ENCODE assay signal across 11 cellular contexts in the genomic region with DNA sequence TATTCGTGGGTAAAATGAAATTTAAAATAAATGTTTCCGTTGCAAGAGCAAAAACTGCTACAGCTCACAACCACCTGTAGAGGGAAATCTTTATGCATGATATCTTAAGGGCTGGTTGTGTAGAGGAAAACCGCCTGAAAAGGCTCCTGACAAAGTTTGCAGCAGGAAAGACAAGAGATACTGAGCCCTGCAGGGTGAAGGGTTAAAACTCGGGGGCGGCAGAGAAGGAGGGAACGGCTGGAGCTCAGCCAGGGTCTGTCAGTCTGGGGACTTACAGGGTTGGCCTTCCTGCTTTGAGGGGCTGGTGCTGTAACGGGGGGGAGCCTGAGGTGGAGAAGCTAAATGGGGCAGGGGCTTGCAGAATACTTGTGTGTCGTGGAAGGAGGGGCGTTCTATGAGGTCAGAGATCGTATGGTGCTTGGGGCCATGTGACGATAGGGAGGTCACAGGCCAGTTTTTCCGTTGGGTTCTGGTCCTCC.
A peak's percentile ranks its signal among the peaks of the same experiment; 100 is the strongest.
DNase-seq lines count a peak whose midpoint lies in the region; ATAC-seq and TF ChIP-seq lines count a peak whose summit lies in the region.
"Had no signal": no experiment of that assay in that cellular context is flagged by ENCODE, and none has a peak within 500 bp of the region (broad histone marks: within the 10 kb centered on the region; RNA-seq: fewer than 3 reads in every experiment).

No MANE protein-coding gene starts in this region.

- WGBS in heart left ventricle, 4 donors: 2 to 4% (median 2%) methylated on average over 12 of the region's 12 CpGs

- H3K27ac ChIP-seq in heart left ventricle (no peak overlapping the region), VCaP (no peak overlapping the region), left ventricle myocardium inferior (replicated peaks) (no peak overlapping the region), uterus (no peak overlapping the region)
- H3K27ac ChIP-seq: SJCRH30 had no signal

- ATAC-seq in heart left ventricle: peak in 1 of 4 donors; percentile 43

- H3K36me3 ChIP-seq in heart left ventricle: no peaks in the 10 kb centered on the region
- H3K36me3 ChIP-seq in left ventricle myocardium inferior: no peaks in the 10 kb centered on the region
- H3K36me3 ChIP-seq in uterus: no peaks in the 10 kb centered on the region
- H3K36me3 ChIP-seq: SJCRH30 had no signal

- intact Hi-C loops in heart left ventricle (cut with DNase I) (loop anchor here in 1 of 10 donors (5.0 kb wide), 1 partner anchor 255 kb away; no protein-coding TSS in a partner anchor), cardiac septum (cut with DNase I) (no loop called here), left ventricle myocardium inferior (cut with micrococcal nuclease) (no loop called here), uterus (cut with DNase I; ENCODE audit: low total_unique reads) (no loop called here)

- H3K4me1 ChIP-seq in heart left ventricle (peaks cover 0 to 26% (median 10%) of the 10 kb centered on the region in 12 donors), left ventricle myocardium inferior (peaks cover 27% of the 10 kb centered on the region), uterus (peaks cover 0 to 3% of the 10 kb centered on the region in 2 donors)
- H3K4me1 ChIP-seq: SJCRH30 had no signal

- peaks cover 6 to 74% (median 26%) of the 10 kb centered on the region in 9 donors for H3K27me3 ChIP-seq in heart left ventricle
- H3K27me3 ChIP-seq in left ventricle myocardium inferior (ENCODE audit: low read depth): peaks cover 95% of the 10 kb centered on the region
- peaks cover 0 to 4% of the 10 kb centered on the region in 2 donors for H3K27me3 ChIP-seq in uterus

- H3K9me3 ChIP-seq in heart left ventricle (no peaks in the 10 kb centered on the region), left ventricle myocardium inferior (replicated peaks) (no peaks in the 10 kb centered on the region), uterus (no peaks in the 10 kb centered on the region)
- H3K9me3 ChIP-seq: SJCRH30 had no signal

- peak in 1 of 5 donors; percentile 24 for DNase-seq in heart left ventricle
- DNase-seq in cardiac septum (ENCODE audit: low spot score): no peak
- DNase-seq in left ventricle myocardium inferior: no peak
- no peak for DNase-seq in uterus
- DNase-seq in NCI-H446 treated with DMSO at 0.1 percent for 48 hours (lab: John Stamatoyannopoulos, UW): no peak
- no peak for DNase-seq in DMS153 treated with DMSO at 0.1 percent for 48 hours (lab: John Stamatoyannopoulos, UW; ENCODE audit: unreplicated experiment)
- no peak for DNase-seq in SKM-1 treated with dmso at 0.1 percent for 144 hours (lab: John Stamatoyannopoulos, UW; ENCODE audit: unreplicated experiment)
- DNase-seq: activated CD8-positive, alpha-beta memory T cell treated with anti-CD3 and anti-CD28 coated beads for 24 hours; NCI-H1694 treated with DMSO at 0.1 percent for 48 hours; SJCRH30 had no signal

- TF ChIP-seq CTCF in heart left ventricle (IDR thresholded peaks at IDR 0.05) (peak in 9 of 12 donors; percentile 10 to 50 (median 27)), VCaP (conservative IDR thresholded peaks at IDR 0.05) (peak; percentile 54), left ventricle myocardium inferior (IDR thresholded peaks at IDR 0.05; ENCODE audit: borderline replicate concordance) (peak; percentile 47), uterus (IDR thresholded peaks at IDR 0.05) (peak in 3 of 4 experiments; percentile 19 to 28 (median 24))

- H3K4me3 ChIP-seq in heart left ventricle (no peak overlapping the region), left ventricle myocardium inferior (peak overlapping the region; percentile 14), uterus (no peak overlapping the region)
- H3K4me3 ChIP-seq: SJCRH30 had no signal

- no peak for TF ChIP-seq POLR2A in heart left ventricle (IDR thresholded peaks at IDR 0.05)
- TF ChIP-seq POLR2A in uterus (IDR thresholded peaks at IDR 0.05): no peak
